Comparison of ENCODE assay signal across 2 cellular contexts in genomic region chr4:19117022-19117421, GRCh38.
A peak's percentile ranks its signal among the peaks of the same experiment; 100 is the strongest.
TF ChIP-seq lines count a peak whose summit lies in the region.

No MANE protein-coding gene starts in this region.

TF ChIP-seq in HepG2, 621 proteins besides CTCF, POLR2A, EP300 and RAD21:
- TF ChIP-seq ZNF776 (CRISPR knock-in tag; IDR thresholded peaks at IDR 0.05), result no peak
- TF ChIP-seq MAFK (conservative IDR thresholded peaks at IDR 0.05 in 1 of 2, IDR thresholded peaks at IDR 0.05 in 1 of 2; ENCODE audit: low read length in 2 of 2), result peak; percentile 46 to 68; a peak in 2 of 4 replicates
- TF ChIP-seq MAFF (IDR thresholded peaks at IDR 0.05; ENCODE audit: low read depth, low read length), result peak; percentile 44; the same call in 1 of the 2 replicates

TF ChIP-seq in K562, 482 proteins besides CTCF, POLR2A, EP300 and RAD21:
- no peak for TF ChIP-seq MBD1 (CRISPR knock-in tag; IDR thresholded peaks at IDR 0.05)
- TF ChIP-seq ZNF316 (IDR thresholded peaks at IDR 0.05), result peak; percentile 18; the same call in 1 of the 2 replicates
- no peak for TF ChIP-seq DIDO1 (tag; IDR thresholded peaks at IDR 0.05; ENCODE audit: low read depth)
- no peak for TF ChIP-seq KLF6 (CRISPR knock-in tag; IDR thresholded peaks at IDR 0.05; ENCODE audit: borderline replicate concordance)
- TF ChIP-seq L3MBTL2 (IDR thresholded peaks at IDR 0.05), result no peak
